In genomic region chr9:133888048-133888778, GRCh38 we compare ENCODE assay signal across 1 cellular context.
TF ChIP-seq lines count a peak whose summit lies in the region.

No MANE protein-coding gene starts in this region.

TF ChIP-seq in HCT116, 20 proteins besides CTCF, POLR2A, EP300 and RAD21 (continued from another document):
- no peak for TF ChIP-seq SP1 (IDR thresholded peaks at IDR 0.05; ENCODE audit: low read depth)
- no peak for TF ChIP-seq EZH2 (IDR thresholded peaks at IDR 0.05)
- TF ChIP-seq ZFX (IDR thresholded peaks at IDR 0.05): no peak
- no peak for TF ChIP-seq SRF (IDR thresholded peaks at IDR 0.05; ENCODE audit: low read depth)
- TF ChIP-seq SIN3A (IDR thresholded peaks at IDR 0.05; ENCODE audit: low read depth): no peak
- TF ChIP-seq ATF3 (IDR thresholded peaks at IDR 0.05): no peak
- no peak for TF ChIP-seq YY1 (IDR thresholded peaks at IDR 0.05; ENCODE audit: extremely low read depth, insufficient replicate concordance, low read depth, low read length)
- TF ChIP-seq FOSL1 (IDR thresholded peaks at IDR 0.05; ENCODE audit: low read depth): no peak
- TF ChIP-seq CEBPB (IDR thresholded peaks at IDR 0.05; ENCODE audit: low read depth): no peak
- no peak for TF ChIP-seq EZH2phosphoT487 (IDR thresholded peaks at IDR 0.05; ENCODE audit: borderline replicate concordance)
- TF ChIP-seq CBX3 (IDR thresholded peaks at IDR 0.05; ENCODE audit: low read depth): no peak
